Comparison of ENCODE assay signal across 10 cellular contexts in genomic region chr16:27325736-27326135, GRCh38. TPM values are rescaled to one million over a fixed set of nuclear protein-coding genes. Genes with fewer than 3 reads are reported as not detected.
DNase-seq lines count a peak whose midpoint lies in the region; ATAC-seq and TF ChIP-seq lines count a peak whose summit lies in the region.
"Had no signal": no experiment of that assay in that cellular context is flagged by ENCODE, and none has a peak within 500 bp of the region (broad histone marks: within the 10 kb centered on the region; RNA-seq: fewer than 3 reads in every experiment).

No MANE protein-coding gene starts in this region.

- H3K36me3 ChIP-seq in CD4-positive, alpha-beta memory T cell (ENCODE audit: insufficient read depth, low read length): peaks cover 5% of the 10 kb centered on the region
- H3K36me3 ChIP-seq in SJCRH30 (peaks cover 13% of the 10 kb centered on the region; the same call in 1 of the 2 replicates), esophagus (ENCODE audit: control insufficient read depth in 2 of 2, insufficient read depth in 2 of 2, low read length in 1 of 2) (peaks cover 0 to 3% of the 10 kb centered on the region in 2 donors), psoas muscle (ENCODE audit: insufficient read depth in 1 of 2, low read depth in 1 of 2) (no peaks in the 10 kb centered on the region)

- H3K27me3 ChIP-seq in CD4-positive, alpha-beta memory T cell (ENCODE audit: insufficient read depth, low read length): no peaks in the 10 kb centered on the region
- H3K27me3 ChIP-seq in SJCRH30: no peaks in the 10 kb centered on the region
- no peaks in the 10 kb centered on the region for H3K27me3 ChIP-seq in esophagus (ENCODE audit: control insufficient read depth in 1 of 2, insufficient read depth in 2 of 2, low read length in 2 of 2)
- peaks cover 0 to 5% (median 0%) of the 10 kb centered on the region in 3 donors for H3K27me3 ChIP-seq in psoas muscle (ENCODE audit: insufficient read depth in 3 of 3, low read length in 2 of 3)

- ATAC-seq in psoas muscle: no peak
- no peak for ATAC-seq in GM21515 (IDR thresholded peaks at IDR 0.05; ENCODE audit: unreplicated experiment)
- no peak for ATAC-seq in GM21576 (IDR thresholded peaks at IDR 0.05; ENCODE audit: unreplicated experiment)

- DNase-seq in CD4-positive, alpha-beta memory T cell: no peak
- DNase-seq in SJCRH30 (no peak), psoas muscle (no peak), DMS79 (lab: John Stamatoyannopoulos, UW) (no peak), cerebellar nuclear complex (lab: John Stamatoyannopoulos, UW) (no peak)
- DNase-seq: activated CD8-positive, alpha-beta memory T cell treated with anti-CD3 and anti-CD28 coated beads for 24 hours; OCI-M1 had no signal

- intact Hi-C loops in CD4-positive, alpha-beta memory T cell (cut with micrococcal nuclease): no loop called here
- intact Hi-C loops in psoas muscle (cut with DNase I): no loop called here

- peaks cover 53 to 97% (median 77%) of the 10 kb centered on the region in 4 donors for H3K4me1 Mint-ChIP-seq in CD4-positive, alpha-beta memory T cell

- H3K27ac ChIP-seq in CD4-positive, alpha-beta memory T cell (ENCODE audit: low read depth, low read length): no peak overlapping the region
- H3K27ac ChIP-seq in SJCRH30: peak overlapping the region; percentile 98
- H3K27ac ChIP-seq in esophagus (ENCODE audit: low read depth in 2 of 2, low read length in 1 of 2): peak overlapping the region; percentile 99
- peak overlapping the region; percentile 84 for H3K27ac ChIP-seq in psoas muscle

- peaks cover 17 to 49% of the 10 kb centered on the region in 2 donors for H3K36me3 Mint-ChIP-seq in CD4-positive, alpha-beta memory T cell

- no peak overlapping the region for H3K4me3 ChIP-seq in CD4-positive, alpha-beta memory T cell (ENCODE audit: low read length in 2 of 2)
- H3K4me3 ChIP-seq in SJCRH30: no peak overlapping the region
- H3K4me3 ChIP-seq in esophagus (ENCODE audit: low read depth in 1 of 2, low read length in 2 of 2): no peak overlapping the region
- no peak overlapping the region for H3K4me3 ChIP-seq in psoas muscle

- CTCF ChIA-PET in CD4-positive, alpha-beta memory T cell (lab: Charles Lee; ENCODE audit: partially characterized antibody): interaction anchor here (0.9 to 2.5 kb wide), 3 partner anchors 9 to 147 kb away, joined by 3 to 11 read pairs (median 10); no protein-coding TSS in a partner anchor

- H3K4me1 ChIP-seq in CD4-positive, alpha-beta memory T cell (ENCODE audit: insufficient read depth, low read length): peaks cover 92% of the 10 kb centered on the region
- H3K4me1 ChIP-seq in SJCRH30: peaks cover 28% of the 10 kb centered on the region
- H3K4me1 ChIP-seq in esophagus (ENCODE audit: control insufficient read depth in 2 of 2, insufficient read depth in 2 of 2, low read length in 1 of 2): peaks cover 7 to 23% of the 10 kb centered on the region in 2 donors
- H3K4me1 ChIP-seq in psoas muscle: peaks cover 10% of the 10 kb centered on the region

- WGBS in esophagus, 2 donors: 93 to 94% methylated on average over 8 of the region's 8 CpGs
- WGBS in psoas muscle, 3 donors: 86 to 88% (median 88%) methylated on average over 8 of the region's 8 CpGs

- H3K4me3 Mint-ChIP-seq in CD4-positive, alpha-beta memory T cell: peak overlapping the region in 6 of 8 donors; percentile 21 to 76 (median 50)

- H3K9me3 ChIP-seq in CD4-positive, alpha-beta memory T cell (ENCODE audit: control insufficient read depth in 1 of 2, low read length in 2 of 2): no peaks in the 10 kb centered on the region
- no peaks in the 10 kb centered on the region for H3K9me3 ChIP-seq in SJCRH30 (replicated peaks)
- H3K9me3 ChIP-seq in esophagus (ENCODE audit: control insufficient read depth in 2 of 2, insufficient read depth in 1 of 2, low read depth in 1 of 2, low read length in 1 of 2): no peaks in the 10 kb centered on the region
- no peaks in the 10 kb centered on the region for H3K9me3 ChIP-seq in psoas muscle

- H3K9me3 Mint-ChIP-seq in CD4-positive, alpha-beta memory T cell: peaks cover 0 to 2% (median 0%) of the 10 kb centered on the region in 8 donors

- no peaks in the 10 kb centered on the region for H3K27me3 Mint-ChIP-seq in CD4-positive, alpha-beta memory T cell

- H3K27ac Mint-ChIP-seq in CD4-positive, alpha-beta memory T cell: peak overlapping the region; percentile 52 to 95 (median 85)

- POLR2A ChIA-PET in CD4-positive, alpha-beta memory T cell (lab: Charles Lee; ENCODE audit: partially characterized antibody): interaction anchor here (0.9 to 1.7 kb wide), 2 partner anchors 9 to 91 kb away, joined by 3 to 5 read pairs; no protein-coding TSS in a partner anchor

- TF ChIP-seq CTCF in psoas muscle (IDR thresholded peaks at IDR 0.05): no peak

RNA-seq across cellular contexts. Expression of gene IL4R, which starts 12.0 kb away (rescaled TPM):
- total RNA-seq in CD4-positive, alpha-beta memory T cell: 100 to 1,000 TPM; 143 to 152 TPM
- 10 to 100 TPM; 32.6 to 66.1 TPM for polyA plus RNA-seq in CD4-positive, alpha-beta memory T cell
- 71.0 and 75.1 TPM in 2 replicates for total RNA-seq in SJCRH30 (2014; rRNA removed; shearing (Covaris generic))
- polyA plus RNA-seq in esophagus (10 to 100 TPM; 51.1 to 60.0 TPM), psoas muscle (1 to 10 TPM; 2.1 to 6.5 (median 4.5) TPM)
- 1 to 10 TPM; 5.8 to 9.6 (median 8.1) TPM for total RNA-seq in psoas muscle

RNA-seq across cellular contexts. Expression of gene NSMCE1, which starts 57.2 kb away (rescaled TPM):
- 10 to 100 TPM; 66.6 to 70.7 TPM for total RNA-seq in CD4-positive, alpha-beta memory T cell
- polyA plus RNA-seq in CD4-positive, alpha-beta memory T cell: 100 to 1,000 TPM; 142 to 202 TPM
- total RNA-seq in SJCRH30 (2014; rRNA removed; shearing (Covaris generic)): 38.3 and 39.5 TPM in 2 replicates
- polyA plus RNA-seq in esophagus (10 to 100 TPM; 29.0 to 47.1 TPM), psoas muscle (10 to 100 TPM; 26.0 to 31.7 (median 28.4) TPM)
- total RNA-seq in psoas muscle: 10 to 100 TPM; 18.9 to 51.8 (median 28.8) TPM
